ENCODE assay signal across 20 cellular contexts in genomic region chr4:37533286-37534033, GRCh38.
DNase-seq lines count a peak whose midpoint lies in the region; ATAC-seq, FAIRE-seq and TF ChIP-seq lines count a peak whose summit lies in the region.
"Had no signal": no experiment of that assay in that cellular context is flagged by ENCODE, and none has a peak within 500 bp of the region (broad histone marks: within the 10 kb centered on the region; RNA-seq: fewer than 3 reads in every experiment).

No MANE protein-coding gene starts in this region.

- H3K4me1 ChIP-seq in PC-3 (ENCODE audit: insufficient read depth, low read length) (peaks cover 28% of the 10 kb centered on the region), foreskin keratinocyte (no peaks in the 10 kb centered on the region), small intestine (ENCODE audit: control insufficient read depth in 2 of 2, insufficient read depth in 1 of 2, low read depth in 1 of 2, low read length in 1 of 2) (no peaks in the 10 kb centered on the region)

- WGBS in small intestine, 3 donors = 45 to 65% (median 58%) methylated on average over 6 of the region's 6 CpGs

- no peaks in the 10 kb centered on the region for H3F3A ChIP-seq in PC-3 (ENCODE audit: low read length, unreplicated experiment)

- H4K20me1 ChIP-seq in PC-3 (ENCODE audit: low read length) = no peaks in the 10 kb centered on the region

- H3K27me3 ChIP-seq in PC-3 (ENCODE audit: low read length) (no peaks in the 10 kb centered on the region), foreskin keratinocyte (no peaks in the 10 kb centered on the region), small intestine (ENCODE audit: control insufficient read depth in 2 of 2, insufficient read depth in 2 of 2, low read length in 2 of 2) (no peaks in the 10 kb centered on the region)

- H3K36me3 ChIP-seq in PC-3 (ENCODE audit: low read depth, low read length) (no peaks in the 10 kb centered on the region), small intestine (ENCODE audit: control insufficient read depth in 2 of 2, insufficient read depth in 2 of 2, low read length in 2 of 2) (no peaks in the 10 kb centered on the region)

- no peak overlapping the region for H2AFZ ChIP-seq in PC-3 (ENCODE audit: low read length)
- H2AFZ ChIP-seq: GM23248 had no signal

- no peak overlapping the region for H3K4me3 ChIP-seq in PC-3 (ENCODE audit: low read length)
- H3K4me3 ChIP-seq in small intestine (ENCODE audit: low read depth in 1 of 2, low read length in 2 of 2) = no peak overlapping the region
- H3K4me3 ChIP-seq: GM23248 had no signal

- H3K79me2 ChIP-seq in PC-3 (ENCODE audit: low read length) = no peaks in the 10 kb centered on the region

- H3K9me2 ChIP-seq in PC-3 (replicated peaks; ENCODE audit: low read length) = no peaks in the 10 kb centered on the region

- no peak overlapping the region for H3K9ac ChIP-seq in PC-3 (ENCODE audit: low read length)
- H3K9ac ChIP-seq: GM23248 had no signal

- ATAC-seq in PC-3 = no peak
- peak; percentile 42 for ATAC-seq in foreskin keratinocyte
- ATAC-seq in HG02870 (IDR thresholded peaks at IDR 0.05; ENCODE audit: unreplicated experiment) = no peak
- no peak for ATAC-seq in HG03175 (IDR thresholded peaks at IDR 0.05; ENCODE audit: unreplicated experiment)
- ATAC-seq: HCT116, Panc1, Right ventricle myocardium inferior had no signal

- H3K9me3 ChIP-seq in PC-3 (ENCODE audit: low read length) (no peaks in the 10 kb centered on the region), small intestine (ENCODE audit: control insufficient read depth, low read depth) (no peaks in the 10 kb centered on the region)

- H3K27ac ChIP-seq in PC-3 (ENCODE audit: low read length) = no peak overlapping the region
- H3K27ac ChIP-seq in foreskin keratinocyte = no peak overlapping the region
- no peak overlapping the region for H3K27ac ChIP-seq in small intestine (ENCODE audit: low read depth in 1 of 2, low read length in 1 of 2)
- H3K27ac ChIP-seq: GM23248 had no signal

- no peak overlapping the region for H3K4me2 ChIP-seq in PC-3 (ENCODE audit: low read length)

- POLR2A ChIA-PET in PC-3 (lab: Charles Lee; ENCODE audit: unreplicated experiment) = no interaction called here

- peak; percentile 0 for DNase-seq in NCI-H1105 treated with DMSO at 0.1 percent for 48 hours (lab: John Stamatoyannopoulos, UW)
- DNase-seq in NCI-H1105 (lab: John Stamatoyannopoulos, UW) = no peak
- peak; percentile 22 for DNase-seq in PC-3
- DNase-seq in foreskin keratinocyte = peak in 1 of 2 donors; percentile 56
- peak; percentile 11 for DNase-seq in small intestine
- DNase-seq in NCI-H2107 (lab: John Stamatoyannopoulos, UW) = no peak
- DNase-seq: 8988T; CD4-positive, alpha-beta memory T cell; DND-41; GM23248; NCI-H1417 treated with DMSO at 0.1 percent for 48 hours; NCI-H2029; NCI-H510A; NCI-H82 had no signal

- TF ChIP-seq CTCF in PC-3 (conservative IDR thresholded peaks at IDR 0.05; ENCODE audit: low read depth, low read length) (no peak), foreskin keratinocyte (conservative IDR thresholded peaks at IDR 0.05) (no peak)

- no peak for FAIRE-seq in small intestine (lab: Jason Lieb, UNC)
- FAIRE-seq: G401.6 had no signal

- CTCF ChIA-PET in PC-3 (lab: Charles Lee) = no interaction called here

- intact Hi-C loops in PC-3 (cut with micrococcal nuclease) = no loop called here

- BruUV-seq in PC-3 (replicated peaks; lab: Mats Ljungman, UMichigan) = no TSS peak

Comparison
In these comparisons a context has a peak if more than half of its experiments do, and no peak if none do; other contexts are left out.
1. DNase-seq: peak in NCI-H1105 treated with DMSO at 0.1 percent for 48 hours (single experiment), PC-3 (single experiment) and small intestine (single experiment); none in NCI-H1105 (single experiment) and NCI-H2107 (single experiment).